1 cellular context compared by ENCODE assay signal in the genomic region with DNA sequence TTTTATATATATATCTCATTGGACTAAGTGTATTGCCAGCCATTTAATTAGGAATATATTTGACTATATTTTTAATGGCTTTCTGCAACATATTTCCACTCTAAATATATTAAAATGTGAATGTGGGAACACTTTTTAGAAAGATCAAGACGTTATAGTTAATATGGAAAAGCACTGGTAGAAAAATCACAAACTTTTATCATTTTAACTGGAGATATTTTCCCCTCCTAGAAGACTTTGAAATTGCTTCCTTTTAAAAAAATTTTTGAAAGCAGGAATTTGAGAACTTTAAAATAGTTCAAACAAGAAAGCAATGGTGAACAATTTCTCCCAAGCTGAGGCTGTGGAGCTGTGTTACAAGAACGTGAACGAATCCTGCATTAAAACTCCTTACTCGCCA.
TF ChIP-seq lines count a peak whose summit lies in the region.

Gene TAAR9 (plus strand): TSS at position 301 of the 400 bp plus-strand sequence. CDS start 13 bp downstream, at position 314.

TF ChIP-seq in GM23338, 12 proteins besides CTCF, POLR2A, EP300 and RAD21 (continued from another document):
- no peak for TF ChIP-seq ZNF462 (CRISPR knock-in tag; IDR thresholded peaks at IDR 0.05)
- TF ChIP-seq REST (IDR thresholded peaks at IDR 0.05; ENCODE audit: unreplicated experiment), result no peak
- TF ChIP-seq JUNB (IDR thresholded peaks at IDR 0.05; ENCODE audit: unreplicated experiment), result no peak
- TF ChIP-seq ZNF114 (CRISPR knock-in tag; IDR thresholded peaks at IDR 0.05), result no peak
- TF ChIP-seq EZH2phosphoT487 (IDR thresholded peaks at IDR 0.05; ENCODE audit: unreplicated experiment), result no peak
